ENCODE assay signal across 24 cellular contexts in genomic region chr9:130891699-130892502, GRCh38. TPM values are rescaled to one million over a fixed set of nuclear protein-coding genes. Genes with fewer than 3 reads are reported as not detected.
A peak's percentile ranks its signal among the peaks of the same experiment; 100 is the strongest.
DNase-seq lines count a peak whose midpoint lies in the region; ATAC-seq and TF ChIP-seq lines count a peak whose summit lies in the region.
"Had no signal": no experiment of that assay in that cellular context is flagged by ENCODE, and none has a peak within 500 bp of the region (broad histone marks: within the 10 kb centered on the region; RNA-seq: fewer than 3 reads in every experiment).

No MANE protein-coding gene starts in this region.

- H3F3A ChIP-seq in neural cell (ENCODE audit: insufficient read depth, low read length, poor library complexity, severe bottlenecking): peaks cover 8% of the 10 kb centered on the region

- H3K36me3 ChIP-seq in neural cell (ENCODE audit: insufficient read depth, low read length): no peaks in the 10 kb centered on the region

- H3K79me2 ChIP-seq in neural cell (replicated peaks; ENCODE audit: insufficient read depth, low read length): no peaks in the 10 kb centered on the region

- TF ChIP-seq CTCF in neural cell (IDR thresholded peaks at IDR 0.05; ENCODE audit: poor library complexity, severe bottlenecking): no peak

- intact Hi-C loops in Right ventricle myocardium inferior (cut with DNase I): no loop called here
- intact Hi-C loops in cardiac septum (cut with DNase I): no loop called here

- H3K4me3 ChIP-seq in neural cell (ENCODE audit: low read length): peak overlapping the region; percentile 55
- H3K4me3 ChIP-seq: body of pancreas, colonic mucosa, thoracic aorta had no signal

- no peak for TF ChIP-seq RAD21 in neural cell (conservative IDR thresholded peaks at IDR 0.05)

- no peaks in the 10 kb centered on the region for H3K9me2 ChIP-seq in neural cell (ENCODE audit: insufficient read depth, low read length)

- peak; percentile 51 for TF ChIP-seq EP300 in neural cell (conservative IDR thresholded peaks at IDR 0.05; ENCODE audit: poor library complexity, severe bottlenecking)

- no peaks in the 10 kb centered on the region for H3K9me3 ChIP-seq in neural cell (ENCODE audit: low read length)
- H3K9me3 ChIP-seq: body of pancreas, colonic mucosa, thoracic aorta had no signal

- H3K9ac ChIP-seq in neural cell (ENCODE audit: low read length): peak overlapping the region; percentile 72

- no peaks in the 10 kb centered on the region for H3K27me3 ChIP-seq in neural cell (ENCODE audit: insufficient read depth, low read depth, low read length)
- H3K27me3 ChIP-seq: body of pancreas, colonic mucosa had no signal

- H4K20me1 ChIP-seq in neural cell (ENCODE audit: insufficient read depth): no peaks in the 10 kb centered on the region

- DNase-seq in Right ventricle myocardium inferior (ENCODE audit: missing footprints) (peak; percentile 72), cardiac septum (ENCODE audit: low spot score) (no peak), OCI-M1 (lab: John Stamatoyannopoulos, UW) (no peak), NCI-H2029 (lab: John Stamatoyannopoulos, UW) (no peak)
- DNase-seq: activated CD4-positive, alpha-beta T cell treated with anti-CD3 and anti-CD28 coated beads for 48 hours; activated CD8-positive, alpha-beta memory T cell treated with anti-CD3 and anti-CD28 coated beads, Interleukin-2, amount 10 ng/mL, durations not matched to agents 7 days and 5 days; activated naive CD8-positive, alpha-beta T cell treated with anti-CD3 and anti-CD28 coated beads, Interleukin-2, amount 10 ng/mL, durations not matched to agents 7 days and 5 days; body of pancreas; CD4-positive, alpha-beta memory T cell; colonic mucosa; DMS79; KBM-7; NCI-H187 treated with DMSO at 0.1 percent for 48 hours; NCI-H524; T-helper 1 cell had no signal

- peak overlapping the region; percentile 78 for H3K4me2 ChIP-seq in neural cell (ENCODE audit: low read length)

- ATAC-seq in Right ventricle myocardium inferior: no peak
- ATAC-seq in HG02678 (IDR thresholded peaks at IDR 0.05; ENCODE audit: unreplicated experiment): no peak
- ATAC-seq: activated CD8-positive, alpha-beta memory T cell treated with anti-CD3 and anti-CD28 coated beads, Interleukin-2, amount 10 ng/mL, durations not matched to agents 7 days and 5 days; body of pancreas; right cardiac atrium had no signal

- H3K27ac ChIP-seq in angular gyrus (ENCODE audit: low read depth, low read length) (peak overlapping the region; percentile 8), neural cell (ENCODE audit: low read length) (peak overlapping the region; percentile 97), temporal lobe (ENCODE audit: low read depth, low read length) (peak overlapping the region; percentile 5)
- H3K27ac ChIP-seq: body of pancreas, colonic mucosa, thoracic aorta had no signal

- H2AFZ ChIP-seq in neural cell (ENCODE audit: low read depth, low read length): peak overlapping the region; percentile 6

TF ChIP-seq in neural cell, 6 proteins besides CTCF, POLR2A, EP300 and RAD21:
- TF ChIP-seq EZH2 (IDR thresholded peaks at IDR 0.05; ENCODE audit: borderline replicate concordance, insufficient read depth, low read length, poor library complexity, severe bottlenecking): no peak
- TF ChIP-seq MXI1 (conservative IDR thresholded peaks at IDR 0.05; ENCODE audit: poor library complexity, severe bottlenecking): peak; percentile 82

RNA-seq across cellular contexts. Expression of gene QRFP, which starts 4.7 kb away (rescaled TPM):
- total RNA-seq in Right ventricle myocardium inferior: not detected
- not detected for total RNA-seq in cardiac septum
- polyA plus RNA-seq in neural cell: not detected in 2 replicates
- polyA minus RNA-seq in neural cell: not detected in 2 replicates
- not detected for total RNA-seq in temporal lobe
- total RNA-seq: activated CD8-positive, alpha-beta memory T cell treated with anti-CD3 and anti-CD28 coated beads, Interleukin-2, amount 10 ng/mL, durations not matched to agents 7 days and 5 days; activated naive CD8-positive, alpha-beta T cell treated with anti-CD3 and anti-CD28 coated beads, Interleukin-2, amount 10 ng/mL, durations not matched to agents 7 days and 5 days; activated T-helper 1 cell treated with anti-CD3 and anti-CD28 coated beads, Interleukin-12 subunit alpha, Interleukin-12 subunit beta, Interleukin-2, Interleukin-4 antibody, amounts not matched to agents 30 ng/mL and 10 ng/mL and 1 ng/mL, durations not matched to agents 14 hours and 24 hours and 36 hours; body of pancreas; CD4-positive, alpha-beta memory T cell; fibroblast of lung; right cardiac atrium; thoracic aorta had no signal
- polyA plus RNA-seq: CD4-positive, alpha-beta memory T cell; fibroblast of lung; liver had no signal

RNA-seq across cellular contexts. Expression of gene FIBCD1, which starts 47.1 kb away (rescaled TPM):
- total RNA-seq in Right ventricle myocardium inferior (0.57 TPM), cardiac septum (0.54 TPM), temporal lobe (0.74 TPM)
- polyA plus RNA-seq in neural cell: 1.6 and 2.7 TPM in 2 replicates
- 2.1 and 3.2 TPM in 2 replicates for polyA minus RNA-seq in neural cell
- total RNA-seq: activated CD8-positive, alpha-beta memory T cell treated with anti-CD3 and anti-CD28 coated beads, Interleukin-2, amount 10 ng/mL, durations not matched to agents 7 days and 5 days; activated naive CD8-positive, alpha-beta T cell treated with anti-CD3 and anti-CD28 coated beads, Interleukin-2, amount 10 ng/mL, durations not matched to agents 7 days and 5 days; activated T-helper 1 cell treated with anti-CD3 and anti-CD28 coated beads, Interleukin-12 subunit alpha, Interleukin-12 subunit beta, Interleukin-2, Interleukin-4 antibody, amounts not matched to agents 30 ng/mL and 10 ng/mL and 1 ng/mL, durations not matched to agents 14 hours and 24 hours and 36 hours; CD4-positive, alpha-beta memory T cell; liver; thoracic aorta had no signal
- polyA plus RNA-seq: CD4-positive, alpha-beta memory T cell; liver had no signal

RNA-seq across cellular contexts. Expression of gene ABL1, which starts 56.8 kb away (rescaled TPM):
- total RNA-seq in Right ventricle myocardium inferior (33.0 TPM), cardiac septum (38.0 TPM), temporal lobe (30.5 TPM)
- 18.5 and 24.0 TPM in 2 replicates for polyA plus RNA-seq in neural cell
- polyA minus RNA-seq in neural cell: 69.6 and 70.4 TPM in 2 replicates

Comparison
In these comparisons a context has a peak if more than half of its experiments do, and no peak if none do; other contexts are left out.
1. H3K27ac ChIP-seq: peak in every context shown above with its lines; median percentile 97 in neural cell; 8 in angular gyrus; 5 in temporal lobe.